In genomic region chr9:83199240-83199639, GRCh38 we compare ENCODE assay signal across 8 cellular contexts.
DNase-seq lines count a peak whose midpoint lies in the region; ATAC-seq, FAIRE-seq and TF ChIP-seq lines count a peak whose summit lies in the region.

No MANE protein-coding gene starts in this region.

- TF ChIP-seq RAD21 in K562 (CRISPR knock-in tag; conservative IDR thresholded peaks at IDR 0.05 in 1 of 2, IDR thresholded peaks at IDR 0.05 in 1 of 2) = peak; percentile 25 to 44; a peak in 2 of 4 replicates

- TF ChIP-seq POLR2A in K562 (conservative IDR thresholded peaks at IDR 0.05) = no peak

- WGBS in K562 (ENCODE audit: insufficient coverage, low coverage, missing lambda C conversion rate) = 0% methylated on average over 5 of the region's 5 CpGs

- POLR2A ChIA-PET in K562 (lab: Yijun Ruan, JAX) = interaction anchor here (0.7 kb wide), 1 partner anchor 10 kb away, joined by 3 read pairs; no protein-coding TSS in a partner anchor

- TF ChIP-seq CTCF in K562 (IDR thresholded peaks at IDR 0.05 in 2 of 3, conservative IDR thresholded peaks at IDR 0.05 in 1 of 3; ENCODE audit: insufficient read depth in 2 of 3, low read depth in 1 of 3, low read length in 3 of 3) = peak; percentile 17 to 28 (median 28); a peak in 3 of 6 replicates

- DNase-seq in NCI-H2107 treated with DMSO at 0.1 percent for 48 hours (lab: John Stamatoyannopoulos, UW; ENCODE audit: unreplicated experiment) (peak; percentile 58), K562 (ENCODE audit: extremely low read depth in 1 of 4, low spot score in 3 of 4) (peak in 1 of 4 experiments; percentile 5), iPS-NIHi7 (ENCODE audit: extremely low spot score) (peak; percentile 40), stromal cell of bone marrow (ENCODE audit: low read depth) (peak; percentile 26), NOMO-1 treated with dmso at 0.1 percent for 144 hours (lab: John Stamatoyannopoulos, UW; ENCODE audit: unreplicated experiment) (no peak)

- ATAC-seq in GM18519 (IDR thresholded peaks at IDR 0.05; ENCODE audit: low FRiP score, unreplicated experiment) = peak; percentile 67
- peak; percentile 70; the same call in 2 of the 3 replicates for ATAC-seq in K562
- ATAC-seq in GM21381 (IDR thresholded peaks at IDR 0.05; ENCODE audit: unreplicated experiment) = no peak
- ATAC-seq in GM21529 (IDR thresholded peaks at IDR 0.05; ENCODE audit: unreplicated experiment) = no peak

- in situ Hi-C loops in K562 (cut with MboI) = no loop called here

- H3K4me3 ChIP-seq in K562 = no peak overlapping the region

- CTCF ChIA-PET in K562 (lab: Yijun Ruan, JAX; ENCODE audit: low intra/inter-chr PET ratio) = interaction anchor here (0.7 to 1.0 kb wide), 2 partner anchors 401 to 1062 kb away, joined by 3 read pairs; no protein-coding TSS in a partner anchor

- H3K4me2 ChIP-seq in K562 (ENCODE audit: insufficient read depth, low read length) = no peak overlapping the region

- no peaks in the 10 kb centered on the region for H3K4me1 ChIP-seq in K562 (replicated peaks in 1 of 2; ENCODE audit: control insufficient read depth in 2 of 2, insufficient read depth in 2 of 2, low read length in 2 of 2)

- no peaks in the 10 kb centered on the region for H3K9me3 ChIP-seq in K562 (replicated peaks; ENCODE audit: control insufficient read depth, insufficient read depth, low read depth, low read length)

- H3K79me2 ChIP-seq in K562 (ENCODE audit: control insufficient read depth, insufficient read depth, low read length) = no peaks in the 10 kb centered on the region

- H4K20me1 ChIP-seq in K562 (replicated peaks; ENCODE audit: control insufficient read depth, insufficient read depth, low read length) = no peaks in the 10 kb centered on the region

- TF ChIP-seq EP300 in K562 (IDR thresholded peaks at IDR 0.05; ENCODE audit: low read length) = no peak

- H3K36me3 ChIP-seq in K562 (ENCODE audit: control insufficient read depth, insufficient read depth, low read length) = no peaks in the 10 kb centered on the region

- H3K27me3 ChIP-seq in K562 (ENCODE audit: control insufficient read depth in 2 of 2, insufficient read depth in 2 of 2, low read length in 2 of 2) = no peaks in the 10 kb centered on the region

- H3K9me1 ChIP-seq in K562 (ENCODE audit: control insufficient read depth, insufficient read depth, low read length) = no peaks in the 10 kb centered on the region

- intact Hi-C loops in K562 (cut with micrococcal nuclease) = loop anchor here (5.0 to 10.0 kb wide), 2 partner anchors 133 to 396 kb away; no protein-coding TSS in a partner anchor

- no peak for FAIRE-seq in K562 (lab: Jason Lieb, UNC)

- H2AFZ ChIP-seq in K562 (ENCODE audit: low read depth, low read length) = no peak overlapping the region

- BruUV-seq in K562 (replicated peaks; lab: Mats Ljungman, UMichigan) = no TSS peak

- no peak overlapping the region for H3K27ac ChIP-seq in K562 (ENCODE audit: extremely low read depth, low read depth, low read length)

- H3K9ac ChIP-seq in K562 (ENCODE audit: insufficient read depth in 1 of 2, low read depth in 2 of 2, low read length in 2 of 2) = no peak overlapping the region

TF ChIP-seq in K562, 482 proteins besides CTCF, POLR2A, EP300 and RAD21:
- no peak for TF ChIP-seq ZFX (CRISPR knock-in tag; IDR thresholded peaks at IDR 0.05)

Comparison
In these comparisons a context has a peak if more than half of its experiments do, and no peak if none do; other contexts are left out.
1. ATAC-seq: peak in GM18519 (single experiment) and K562 (single experiment); none in GM21381 (single experiment) and GM21529 (single experiment).